ENCODE assay signal across 14 cellular contexts in genomic region chr3:193874997-193875593, GRCh38.
"Had no signal": no experiment of that assay in that cellular context is flagged by ENCODE, and none has a peak within 500 bp of the region (broad histone marks: within the 10 kb centered on the region; RNA-seq: fewer than 3 reads in every experiment).

No MANE protein-coding gene starts in this region.

- H3K36me3 ChIP-seq: brain microvascular endothelial cell had no signal

- H3K27me3 ChIP-seq: testis had no signal

- H3K27ac ChIP-seq: brain microvascular endothelial cell, testis, VCaP had no signal

- ATAC-seq: activated CD4-positive, alpha-beta T cell treated with anti-CD3 and anti-CD28 coated beads for 36 hours; activated CD8-positive, alpha-beta T cell treated with anti-CD3 and anti-CD28 coated beads for 36 hours; activated T-cell treated with anti-CD3 and anti-CD28 coated beads, Interleukin-2, amount 50 U/mL, for 72 hours; natural killer cell; stimulated activated naive CD8-positive, alpha-beta T cell treated with anti-CD3 and anti-CD28 coated beads, Interleukin-15, Interleukin-2, amounts not matched to agents 100 U/mL and 50 U/mL, for 24 hours had no signal

- H3K9me3 ChIP-seq: testis had no signal

- H3K4me3 ChIP-seq: testis had no signal

- DNase-seq: activated CD4-positive, alpha-beta T cell treated with anti-CD3 and anti-CD28 coated beads for 36 hours; activated CD8-positive, alpha-beta memory T cell treated with anti-CD3 and anti-CD28 coated beads, Interleukin-2, amount 50 U/mL, for 4 hours; activated CD8-positive, alpha-beta T cell treated with anti-CD3 and anti-CD28 coated beads for 36 hours; activated gamma-delta T cell treated with Interleukin-2 at 50 U/mL for 16 hours; activated naive CD8-positive, alpha-beta T cell treated with anti-CD3 and anti-CD28 coated beads for 36 hours; activated T-cell treated with anti-CD3 and anti-CD28 coated beads, Interleukin-2, amount 50 U/mL, for 72 hours; brain microvascular endothelial cell; kidney glomerular epithelial cell; natural killer cell; stimulated activated CD4-positive, alpha-beta T cell treated with anti-CD3 and anti-CD28 coated beads, Interleukin-4, amount 100 ng/mL, for 1 hour; stimulated activated CD8-positive, alpha-beta memory T cell treated with anti-CD3 and anti-CD28 coated beads, Interleukin-4, amount 100 ng/mL, for 48 hours; stimulated activated naive CD8-positive, alpha-beta T cell treated with anti-CD3 and anti-CD28 coated beads, Interleukin-15, Interleukin-2, amounts not matched to agents 100 U/mL and 50 U/mL, for 24 hours; testis had no signal
